Comparison of ENCODE assay signal across 11 cellular contexts in the genomic region with DNA sequence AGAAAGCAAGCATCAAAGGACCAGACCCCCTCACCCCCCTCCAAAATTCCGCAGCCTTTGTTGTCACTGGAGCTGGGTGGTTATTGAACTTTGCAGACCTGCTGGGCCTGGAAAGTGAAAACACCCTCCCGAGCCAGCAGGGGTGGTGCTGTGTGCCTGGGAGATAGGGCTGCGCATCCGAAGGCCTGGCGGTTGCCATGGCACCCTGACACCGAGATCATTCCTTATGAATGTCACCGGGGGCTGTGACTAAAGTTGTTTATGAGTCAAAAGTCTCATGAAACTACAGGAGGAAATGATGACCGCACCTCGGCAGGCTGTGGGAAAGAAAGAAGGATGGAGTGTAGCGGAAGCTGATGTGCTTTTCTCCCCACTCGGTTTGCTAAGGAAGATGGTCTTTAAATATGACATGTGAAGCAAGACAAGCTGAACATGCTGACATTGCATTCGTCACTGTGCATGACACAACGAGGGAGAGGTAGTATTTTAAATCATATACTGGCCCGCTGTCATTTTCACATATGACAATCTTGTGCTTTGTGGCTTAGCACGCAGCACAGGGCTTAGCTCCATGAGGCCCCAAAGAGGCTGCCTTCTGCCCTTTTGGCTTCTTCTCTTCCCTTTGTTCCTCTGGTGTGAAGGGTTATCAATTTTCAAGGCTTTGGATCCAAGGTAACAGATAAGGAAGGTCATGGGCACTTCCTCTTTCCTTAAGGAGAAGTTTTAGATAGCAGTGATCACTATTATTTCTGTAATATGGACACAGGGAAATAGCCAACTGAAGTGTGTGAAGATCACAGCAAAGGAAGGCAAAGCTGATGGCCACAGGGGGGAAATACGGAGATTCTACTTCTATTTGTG.
A peak's percentile ranks its signal among the peaks of the same experiment; 100 is the strongest.
DNase-seq lines count a peak whose midpoint lies in the region; ATAC-seq, FAIRE-seq and TF ChIP-seq lines count a peak whose summit lies in the region.
"Had no signal": no experiment of that assay in that cellular context is flagged by ENCODE, and none has a peak within 500 bp of the region (broad histone marks: within the 10 kb centered on the region; RNA-seq: fewer than 3 reads in every experiment).

No MANE protein-coding gene starts in this region.

- DNase-seq in DND-41 (no peak), MV-4-11 (lab: John Stamatoyannopoulos, UW) (peak; percentile 43), mesenchymal stem cell (peak; percentile 54), mucosa of descending colon (no peak), kidney (no peak)
- DNase-seq in CD8-positive, alpha-beta memory T cell: no peak
- DNase-seq: foreskin keratinocyte, NCI-H526 had no signal

- TF ChIP-seq CTCF in DND-41 (IDR thresholded peaks at IDR 0.05; ENCODE audit: borderline replicate concordance, extremely low read depth, low read length, poor library complexity, severe bottlenecking) (no peak), brain (conservative IDR thresholded peaks at IDR 0.05) (peak in 1 of 2 experiments; percentile 32), mucosa of descending colon (IDR thresholded peaks at IDR 0.05) (no peak), kidney (IDR thresholded peaks at IDR 0.05; ENCODE audit: borderline replicate concordance, extremely low read depth, insufficient read depth) (no peak)

- H3K27ac ChIP-seq in DND-41 (ENCODE audit: low read length): no peak overlapping the region
- H3K27ac ChIP-seq in mesenchymal stem cell (ENCODE audit: low read length, poor library complexity, severe bottlenecking): no peak overlapping the region
- H3K27ac ChIP-seq in CD8-positive, alpha-beta memory T cell (ENCODE audit: low read depth, low read length): no peak overlapping the region
- no peak overlapping the region for H3K27ac ChIP-seq in kidney (ENCODE audit: low read depth in 2 of 2, low read length in 2 of 2)
- H3K27ac ChIP-seq: foreskin keratinocyte had no signal

- H3K4ac ChIP-seq in mesenchymal stem cell (ENCODE audit: low read depth in 1 of 2, low read length in 2 of 2): no peak overlapping the region

- H3K9ac ChIP-seq in DND-41 (ENCODE audit: low read depth, low read length) (no peak overlapping the region), mesenchymal stem cell (ENCODE audit: low read length) (no peak overlapping the region), kidney (ENCODE audit: low read length in 2 of 2) (no peak overlapping the region)

- H4K20me1 ChIP-seq in DND-41 (ENCODE audit: insufficient read depth, low read length): no peaks in the 10 kb centered on the region

- H3K14ac ChIP-seq in mesenchymal stem cell (ENCODE audit: low read length in 2 of 2): no peak overlapping the region

- H3K4me3 Mint-ChIP-seq in brain: peak overlapping the region in 3 of 5 experiments; percentile 42 to 70 (median 67)
- H3K4me3 Mint-ChIP-seq in CD8-positive, alpha-beta memory T cell: no peak overlapping the region
- H3K4me3 Mint-ChIP-seq: natural killer cell treated with Interleukin-12 subunit alpha and Interleukin-12 subunit beta and Interleukin-15 and Interleukin-18, amount 100 ng/mL, for 72 hours had no signal

- H3K23ac ChIP-seq in mesenchymal stem cell (ENCODE audit: low read length in 2 of 2): no peak overlapping the region

- peak overlapping the region; percentile 62 for H2BK15ac ChIP-seq in mesenchymal stem cell (ENCODE audit: low read depth, poor library complexity, severe bottlenecking)

- peaks cover 10 to 17% (median 13%) of the 10 kb centered on the region in 5 experiments for H3K9me3 Mint-ChIP-seq in brain
- peaks cover 0 to 6% (median 4%) of the 10 kb centered on the region in 5 donors for H3K9me3 Mint-ChIP-seq in CD8-positive, alpha-beta memory T cell
- H3K9me3 Mint-ChIP-seq: natural killer cell treated with Interleukin-12 subunit alpha and Interleukin-12 subunit beta and Interleukin-15 and Interleukin-18, amount 100 ng/mL, for 72 hours had no signal

- H3K36me3 ChIP-seq in DND-41 (ENCODE audit: insufficient read depth, low read length): peaks cover 9% of the 10 kb centered on the region; the same call in 1 of the 2 replicates
- H3K36me3 ChIP-seq in mesenchymal stem cell (ENCODE audit: control insufficient read depth in 1 of 2, insufficient read depth in 2 of 2, low read depth in 1 of 2, low read length in 2 of 2): peaks cover 3 to 10% of the 10 kb centered on the region in 2 experiments
- H3K36me3 ChIP-seq in CD8-positive, alpha-beta memory T cell (ENCODE audit: insufficient read depth, low read length): no peaks in the 10 kb centered on the region
- H3K36me3 ChIP-seq in mucosa of descending colon (ENCODE audit: low read depth): no peaks in the 10 kb centered on the region
- no peaks in the 10 kb centered on the region for H3K36me3 ChIP-seq in kidney (ENCODE audit: control insufficient read depth in 1 of 2, insufficient read depth in 2 of 2, low read length in 2 of 2)

- H3K4me3 ChIP-seq in DND-41 (ENCODE audit: low read depth in 1 of 2, low read length in 2 of 2) (no peak overlapping the region), mesenchymal stem cell (ENCODE audit: insufficient read depth in 1 of 2, low read depth in 1 of 2, low read length in 2 of 2) (no peak overlapping the region), mucosa of descending colon (no peak overlapping the region), kidney (ENCODE audit: low read length in 2 of 2) (no peak overlapping the region)
- H3K4me3 ChIP-seq in CD8-positive, alpha-beta memory T cell (ENCODE audit: low read length): no peak overlapping the region

- peak overlapping the region in 3 of 5 experiments; percentile 58 to 95 (median 92) for H3K27ac Mint-ChIP-seq in brain
- H3K27ac Mint-ChIP-seq in CD8-positive, alpha-beta memory T cell: peak overlapping the region in 1 of 8 donors; percentile 10
- H3K27ac Mint-ChIP-seq: natural killer cell treated with Interleukin-12 subunit alpha and Interleukin-12 subunit beta and Interleukin-15 and Interleukin-18, amount 100 ng/mL, for 72 hours had no signal

- H3K9me3 ChIP-seq in DND-41 (ENCODE audit: insufficient read depth, low read length, severe bottlenecking) (peaks cover 6% of the 10 kb centered on the region), mesenchymal stem cell (ENCODE audit: control insufficient read depth, low read length) (no peaks in the 10 kb centered on the region), mucosa of descending colon (no peaks in the 10 kb centered on the region), kidney (ENCODE audit: control insufficient read depth in 1 of 2, low read length in 2 of 2) (no peaks in the 10 kb centered on the region)
- no peaks in the 10 kb centered on the region for H3K9me3 ChIP-seq in CD8-positive, alpha-beta memory T cell (ENCODE audit: low read length)

- FAIRE-seq in kidney (lab: Jason Lieb, UNC): no peak

- H4K91ac ChIP-seq in mesenchymal stem cell (ENCODE audit: low read length): no peak overlapping the region

- H2AK5ac ChIP-seq in mesenchymal stem cell (ENCODE audit: low read length, severe bottlenecking): no peak overlapping the region

- no peak overlapping the region for H3K18ac ChIP-seq in mesenchymal stem cell (ENCODE audit: low read depth in 1 of 2, low read length in 2 of 2)

- H3K79me1 ChIP-seq in mesenchymal stem cell (replicated peaks; ENCODE audit: low read length, poor library complexity, severe bottlenecking): no peaks in the 10 kb centered on the region

- no peaks in the 10 kb centered on the region for H3K79me2 ChIP-seq in DND-41 (ENCODE audit: insufficient read depth, low read length)

- H4K8ac ChIP-seq in mesenchymal stem cell (ENCODE audit: low read length): no peak overlapping the region

- intact Hi-C loops in mucosa of descending colon (cut with DNase I, micrococcal nuclease): no loop called here
- intact Hi-C loops in kidney (cut with DNase I): no loop called here

- H3K36me3 Mint-ChIP-seq in brain: peaks cover 30% of the 10 kb centered on the region
- H3K36me3 Mint-ChIP-seq in CD8-positive, alpha-beta memory T cell: no peaks in the 10 kb centered on the region
- H3K36me3 Mint-ChIP-seq: natural killer cell treated with Interleukin-12 subunit alpha and Interleukin-12 subunit beta and Interleukin-15 and Interleukin-18, amount 100 ng/mL, for 72 hours had no signal

- no peak overlapping the region for H2BK12ac ChIP-seq in mesenchymal stem cell (ENCODE audit: low read length in 2 of 2)

- no peak overlapping the region for H2BK5ac ChIP-seq in mesenchymal stem cell (ENCODE audit: low read depth, low read length, poor library complexity, severe bottlenecking)

- H3K27me3 ChIP-seq in DND-41 (ENCODE audit: insufficient read depth, low read length, poor library complexity): no peaks in the 10 kb centered on the region
- no peaks in the 10 kb centered on the region for H3K27me3 ChIP-seq in mesenchymal stem cell (ENCODE audit: control insufficient read depth in 1 of 2, insufficient read depth in 1 of 2, low read length in 2 of 2)
- H3K27me3 ChIP-seq in CD8-positive, alpha-beta memory T cell (ENCODE audit: insufficient read depth, low read length, poor library complexity, severe bottlenecking): no peaks in the 10 kb centered on the region

- H3K4me1 Mint-ChIP-seq in brain: peaks cover 36% of the 10 kb centered on the region
- peaks cover 0 to 2% (median 0%) of the 10 kb centered on the region in 3 donors for H3K4me1 Mint-ChIP-seq in CD8-positive, alpha-beta memory T cell

- H3K4me1 ChIP-seq in DND-41 (ENCODE audit: insufficient read depth, low read length): no peaks in the 10 kb centered on the region
- H3K4me1 ChIP-seq in mesenchymal stem cell (ENCODE audit: control insufficient read depth, insufficient read depth, low read depth, low read length): peaks cover 5% of the 10 kb centered on the region
- H3K4me1 ChIP-seq in CD8-positive, alpha-beta memory T cell (ENCODE audit: insufficient read depth, low read length): no peaks in the 10 kb centered on the region
- no peaks in the 10 kb centered on the region for H3K4me1 ChIP-seq in mucosa of descending colon (ENCODE audit: low read depth)
- H3K4me1 ChIP-seq in kidney (ENCODE audit: control insufficient read depth in 1 of 2, insufficient read depth in 1 of 2, low read depth in 1 of 2, low read length in 2 of 2): no peaks in the 10 kb centered on the region
- H3K4me1 ChIP-seq: foreskin keratinocyte had no signal

- peaks cover 21% of the 10 kb centered on the region for H3K27me3 Mint-ChIP-seq in brain
- peaks cover 5 to 8% of the 10 kb centered on the region in 2 donors for H3K27me3 Mint-ChIP-seq in CD8-positive, alpha-beta memory T cell

- H2AFZ ChIP-seq in DND-41 (ENCODE audit: low read depth, low read length) (no peak overlapping the region), mesenchymal stem cell (ENCODE audit: low read depth, low read length) (no peak overlapping the region)

- H2BK120ac ChIP-seq in mesenchymal stem cell (ENCODE audit: low read depth, low read length): no peak overlapping the region

- POLR2A ChIA-PET in CD8-positive, alpha-beta memory T cell (lab: Charles Lee): no interaction called here

- peak; percentile 54; the same call in 2 of the 3 replicates for ATAC-seq in DND-41 (ENCODE audit: insufficient read depth, low read depth)
- ATAC-seq in mucosa of descending colon: no peak
- no peak for ATAC-seq in GM19035 (IDR thresholded peaks at IDR 0.05; ENCODE audit: unreplicated experiment)
- ATAC-seq: foreskin keratinocyte had no signal

- CTCF ChIA-PET in CD8-positive, alpha-beta memory T cell (lab: Charles Lee): no interaction called here

- H3K4me2 ChIP-seq in DND-41 (ENCODE audit: insufficient read depth, low read length) (no peak overlapping the region), mesenchymal stem cell (ENCODE audit: low read length, poor library complexity, severe bottlenecking) (no peak overlapping the region)

- 66% methylated on average over 16 of the region's 16 CpGs for WGBS in mesenchymal stem cell

Comparison
In these comparisons a context has a peak if more than half of its experiments do, and no peak if none do; other contexts are left out.
1. DNase-seq: peak in MV-4-11 (single experiment) and mesenchymal stem cell (single experiment); none in DND-41 (single experiment), CD8-positive, alpha-beta memory T cell (0 of 5), mucosa of descending colon (0 of 3) and kidney (single experiment).
2. H3K4me3 Mint-ChIP-seq: peak in brain (3 of 5); none in CD8-positive, alpha-beta memory T cell (0 of 7).